In genomic region chr3:71062037-71062919, GRCh38 we compare ENCODE assay signal across 8 cellular contexts.
A peak's percentile ranks its signal among the peaks of the same experiment; 100 is the strongest.
DNase-seq lines count a peak whose midpoint lies in the region; ATAC-seq and TF ChIP-seq lines count a peak whose summit lies in the region.

No MANE protein-coding gene starts in this region.

- H2BK12ac ChIP-seq in mesenchymal stem cell (ENCODE audit: low read length in 2 of 2) = no peak overlapping the region

- H3K23ac ChIP-seq in mesenchymal stem cell (ENCODE audit: low read length in 2 of 2) = no peak overlapping the region

- H2BK120ac ChIP-seq in mesenchymal stem cell (ENCODE audit: low read depth, low read length) = no peak overlapping the region

- H3K4ac ChIP-seq in mesenchymal stem cell (ENCODE audit: low read depth in 1 of 2, low read length in 2 of 2) = no peak overlapping the region

- no peak overlapping the region for H2AK5ac ChIP-seq in mesenchymal stem cell (ENCODE audit: low read length, severe bottlenecking)

- no peak overlapping the region for H4K91ac ChIP-seq in mesenchymal stem cell (ENCODE audit: low read length)

- H3K9ac ChIP-seq in mammary epithelial cell (ENCODE audit: insufficient read depth, low read length) = peak overlapping the region; percentile 97
- peak overlapping the region; percentile 97 for H3K9ac ChIP-seq in mesenchymal stem cell (ENCODE audit: low read length)

- TF ChIP-seq CTCF in mammary epithelial cell (conservative IDR thresholded peaks at IDR 0.05 in 1 of 2, IDR thresholded peaks at IDR 0.05 in 1 of 2; ENCODE audit: extremely low read depth in 1 of 2, insufficient read depth in 1 of 2, low read depth in 1 of 2, low read length in 2 of 2) (no peak), type B pancreatic cell (conservative IDR thresholded peaks at IDR 0.05) (no peak)
- TF ChIP-seq CTCF in activated CD8-positive, alpha-beta T cell treated with anti-CD3 and anti-CD28 coated beads for 36 hours (IDR thresholded peaks at IDR 0.05) = no peak

- H3K18ac ChIP-seq in mesenchymal stem cell (ENCODE audit: low read depth in 1 of 2, low read length in 2 of 2) = no peak overlapping the region

- no peaks in the 10 kb centered on the region for H4K20me1 ChIP-seq in mammary epithelial cell (ENCODE audit: insufficient read depth, low read length)

- no peak for ATAC-seq in activated CD8-positive, alpha-beta memory T cell treated with anti-CD3 and anti-CD28 coated beads, Interleukin-2, amount 10 ng/mL, durations not matched to agents 7 days and 5 days
- ATAC-seq in activated CD8-positive, alpha-beta T cell treated with anti-CD3 and anti-CD28 coated beads for 36 hours = no peak

- peaks cover 85% of the 10 kb centered on the region for H3K79me2 ChIP-seq in mammary epithelial cell (ENCODE audit: insufficient read depth, low read length)

- H3K36me3 Mint-ChIP-seq in activated CD8-positive, alpha-beta memory T cell treated with anti-CD3 and anti-CD28 coated beads, Interleukin-2, amount 10 ng/mL, durations not matched to agents 7 days and 5 days = peaks cover 3% of the 10 kb centered on the region
- no peaks in the 10 kb centered on the region for H3K36me3 Mint-ChIP-seq in type B pancreatic cell
- H3K36me3 Mint-ChIP-seq in activated CD8-positive, alpha-beta T cell treated with anti-CD3 and anti-CD28 coated beads for 36 hours (ENCODE audit: low read depth) = peaks cover 23% of the 10 kb centered on the region

- peaks cover 61% of the 10 kb centered on the region for H3K4me1 Mint-ChIP-seq in activated CD8-positive, alpha-beta memory T cell treated with anti-CD3 and anti-CD28 coated beads, Interleukin-2, amount 10 ng/mL, durations not matched to agents 7 days and 5 days
- H3K4me1 Mint-ChIP-seq in type B pancreatic cell (ENCODE audit: unreplicated experiment) = peaks cover 51% of the 10 kb centered on the region
- H3K4me1 Mint-ChIP-seq in activated CD8-positive, alpha-beta T cell treated with anti-CD3 and anti-CD28 coated beads for 36 hours (ENCODE audit: low read depth) = peaks cover 59% of the 10 kb centered on the region

- H3K4me3 Mint-ChIP-seq in activated CD8-positive, alpha-beta memory T cell treated with anti-CD3 and anti-CD28 coated beads, Interleukin-2, amount 10 ng/mL, durations not matched to agents 7 days and 5 days = no peak overlapping the region
- H3K4me3 Mint-ChIP-seq in type B pancreatic cell = no peak overlapping the region
- H3K4me3 Mint-ChIP-seq in activated CD8-positive, alpha-beta T cell treated with anti-CD3 and anti-CD28 coated beads for 36 hours = no peak overlapping the region

- H3K27ac ChIP-seq in mammary epithelial cell (ENCODE audit: insufficient read depth, low read depth, low read length) (peak overlapping the region; percentile 98), mesenchymal stem cell (ENCODE audit: low read length, poor library complexity, severe bottlenecking) (no peak overlapping the region)

- H3K27me3 ChIP-seq in mammary epithelial cell (ENCODE audit: insufficient read depth, low read length) (no peaks in the 10 kb centered on the region), mesenchymal stem cell (ENCODE audit: control insufficient read depth in 1 of 2, insufficient read depth in 1 of 2, low read length in 2 of 2) (no peaks in the 10 kb centered on the region)

- BruUV-seq in mammary epithelial cell (replicated peaks; lab: Mats Ljungman, UMichigan) = no TSS peak

- dilution Hi-C loops in mammary epithelial cell (cut with HindIII; ENCODE audit: low sequenced_read_pairs) = loop anchor here (5.0 kb wide), 2 partner anchors 80 to 520 kb away; partner anchors contain the start of gene FOXP1

- peak overlapping the region; percentile 66 for H3K27ac Mint-ChIP-seq in activated CD8-positive, alpha-beta memory T cell treated with anti-CD3 and anti-CD28 coated beads, Interleukin-2, amount 10 ng/mL, durations not matched to agents 7 days and 5 days
- peak overlapping the region; percentile 76 for H3K27ac Mint-ChIP-seq in type B pancreatic cell
- no peak overlapping the region for H3K27ac Mint-ChIP-seq in activated CD8-positive, alpha-beta T cell treated with anti-CD3 and anti-CD28 coated beads for 36 hours

- peak overlapping the region; percentile 29 to 83 (median 62) for H3K4me3 ChIP-seq in mammary epithelial cell (replicated peaks in 1 of 3; ENCODE audit: insufficient read depth in 1 of 3, low read depth in 2 of 3, low read length in 3 of 3)
- peak overlapping the region in 1 of 2 experiments; percentile 95 for H3K4me3 ChIP-seq in mesenchymal stem cell (ENCODE audit: insufficient read depth in 1 of 2, low read depth in 1 of 2, low read length in 2 of 2)

- DNase-seq in activated CD8-positive, alpha-beta memory T cell treated with anti-CD3 and anti-CD28 coated beads, Interleukin-2, amount 10 ng/mL, durations not matched to agents 7 days and 5 days = no peak
- DNase-seq in activated CD8-positive, alpha-beta memory T cell treated with anti-CD3 and anti-CD28 coated beads, Interleukin-2, amount 50 U/mL, for 4 hours = no peak
- no peak for DNase-seq in mammary epithelial cell
- DNase-seq in mesenchymal stem cell = peak; percentile 46
- no peak for DNase-seq in type B pancreatic cell (ENCODE audit: extremely low spot score, unreplicated experiment)
- DNase-seq in SHP77 (lab: John Stamatoyannopoulos, UW) = no peak
- no peak for DNase-seq in activated CD8-positive, alpha-beta T cell treated with anti-CD3 and anti-CD28 coated beads for 36 hours
- DNase-seq in NCI-H1436 (lab: John Stamatoyannopoulos, UW) = no peak

- H4K8ac ChIP-seq in mesenchymal stem cell (ENCODE audit: low read length) = no peak overlapping the region

- H2AFZ ChIP-seq in mammary epithelial cell (ENCODE audit: low read depth, low read length) (no peak overlapping the region), mesenchymal stem cell (ENCODE audit: low read depth, low read length) (no peak overlapping the region)

- intact Hi-C loops in mammary epithelial cell (cut with micrococcal nuclease) = loop anchor here (2.0 to 5.0 kb wide), 2 partner anchors 55 to 380 kb away; no protein-coding TSS in a partner anchor
- intact Hi-C loops in activated CD8-positive, alpha-beta T cell treated with anti-CD3 and anti-CD28 coated beads for 36 hours (cut with micrococcal nuclease) = loop anchor here (2.0 to 10.0 kb wide), 4 partner anchors 51 to 507 kb away; no protein-coding TSS in a partner anchor

- no peak overlapping the region for H2BK15ac ChIP-seq in mesenchymal stem cell (ENCODE audit: low read depth, poor library complexity, severe bottlenecking)

- CTCF ChIA-PET in activated CD8-positive, alpha-beta memory T cell treated with anti-CD3 and anti-CD28 coated beads, Interleukin-2, amount 10 ng/mL, durations not matched to agents 7 days and 5 days (lab: Charles Lee) = interaction anchor here (1.2 to 1.8 kb wide), 2 partner anchors 10 to 21 kb away, joined by 3 to 6 read pairs; no protein-coding TSS in a partner anchor
- CTCF ChIA-PET in mammary epithelial cell (lab: Charles Lee; ENCODE audit: low non-redundant PET) = no interaction called here
- CTCF ChIA-PET in activated CD8-positive, alpha-beta T cell treated with anti-CD3 and anti-CD28 coated beads for 36 hours (lab: Charles Lee) = interaction anchor here (0.7 to 4.2 kb wide), 8 partner anchors 11 to 632 kb away, joined by 3 to 13 read pairs (median 3); no protein-coding TSS in a partner anchor

- POLR2A ChIA-PET in activated CD8-positive, alpha-beta T cell treated with anti-CD3 and anti-CD28 coated beads for 36 hours (lab: Charles Lee) = interaction anchor here (0.9 to 8.8 kb wide), 14 partner anchors 10 to 521 kb away, joined by 3 to 93 read pairs (median 12); partner anchors contain the start of gene FOXP1

- H3K79me1 ChIP-seq in mesenchymal stem cell (replicated peaks; ENCODE audit: low read length, poor library complexity, severe bottlenecking) = no peaks in the 10 kb centered on the region

- H3K4me1 ChIP-seq in mammary epithelial cell (ENCODE audit: insufficient read depth, low read length) (peaks cover 53% of the 10 kb centered on the region), mesenchymal stem cell (ENCODE audit: control insufficient read depth, insufficient read depth, low read depth, low read length) (peaks cover 6% of the 10 kb centered on the region)

- H3K9me3 ChIP-seq in mammary epithelial cell (replicated peaks; ENCODE audit: insufficient read depth, low read length) (no peaks in the 10 kb centered on the region), mesenchymal stem cell (ENCODE audit: control insufficient read depth, low read length) (no peaks in the 10 kb centered on the region)

- H3K14ac ChIP-seq in mesenchymal stem cell (ENCODE audit: low read length in 2 of 2) = no peak overlapping the region

- H3K27me3 Mint-ChIP-seq in activated CD8-positive, alpha-beta memory T cell treated with anti-CD3 and anti-CD28 coated beads, Interleukin-2, amount 10 ng/mL, durations not matched to agents 7 days and 5 days = no peaks in the 10 kb centered on the region
- no peaks in the 10 kb centered on the region for H3K27me3 Mint-ChIP-seq in type B pancreatic cell
- no peaks in the 10 kb centered on the region for H3K27me3 Mint-ChIP-seq in activated CD8-positive, alpha-beta T cell treated with anti-CD3 and anti-CD28 coated beads for 36 hours

- H3K9me3 Mint-ChIP-seq in activated CD8-positive, alpha-beta memory T cell treated with anti-CD3 and anti-CD28 coated beads, Interleukin-2, amount 10 ng/mL, durations not matched to agents 7 days and 5 days (ENCODE audit: low read depth) = no peaks in the 10 kb centered on the region
- no peaks in the 10 kb centered on the region for H3K9me3 Mint-ChIP-seq in type B pancreatic cell
- no peaks in the 10 kb centered on the region for H3K9me3 Mint-ChIP-seq in activated CD8-positive, alpha-beta T cell treated with anti-CD3 and anti-CD28 coated beads for 36 hours

- H3K4me2 ChIP-seq in mammary epithelial cell (ENCODE audit: insufficient read depth, low read depth, low read length) (peak overlapping the region; percentile 78), mesenchymal stem cell (ENCODE audit: low read length, poor library complexity, severe bottlenecking) (peak overlapping the region; percentile 67)

- H2BK5ac ChIP-seq in mesenchymal stem cell (ENCODE audit: low read depth, low read length, poor library complexity, severe bottlenecking) = no peak overlapping the region

- in situ Hi-C loops in mammary epithelial cell (cut with MboI; ENCODE audit: low sequenced_read_pairs in 2 of 2) = loop anchor here (10.0 to 25.0 kb wide), 3 partner anchors 347 to 525 kb away; partner anchors contain the start of gene FOXP1 (in 2 of the 2)

- no peaks in the 10 kb centered on the region for H3K36me3 ChIP-seq in mammary epithelial cell (ENCODE audit: insufficient read depth, low read length)
- H3K36me3 ChIP-seq in mesenchymal stem cell (ENCODE audit: control insufficient read depth in 1 of 2, insufficient read depth in 2 of 2, low read depth in 1 of 2, low read length in 2 of 2) = no peaks in the 10 kb centered on the region

- WGBS in mammary epithelial cell (ENCODE audit: low coverage, missing lambda C conversion rate) = under 1% methylated on average over 14 of the region's 14 CpGs
- 79% methylated on average over 10 of the region's 14 CpGs for WGBS in mesenchymal stem cell
